ENCODE assay signal across 8 cellular contexts in the genomic region with DNA sequence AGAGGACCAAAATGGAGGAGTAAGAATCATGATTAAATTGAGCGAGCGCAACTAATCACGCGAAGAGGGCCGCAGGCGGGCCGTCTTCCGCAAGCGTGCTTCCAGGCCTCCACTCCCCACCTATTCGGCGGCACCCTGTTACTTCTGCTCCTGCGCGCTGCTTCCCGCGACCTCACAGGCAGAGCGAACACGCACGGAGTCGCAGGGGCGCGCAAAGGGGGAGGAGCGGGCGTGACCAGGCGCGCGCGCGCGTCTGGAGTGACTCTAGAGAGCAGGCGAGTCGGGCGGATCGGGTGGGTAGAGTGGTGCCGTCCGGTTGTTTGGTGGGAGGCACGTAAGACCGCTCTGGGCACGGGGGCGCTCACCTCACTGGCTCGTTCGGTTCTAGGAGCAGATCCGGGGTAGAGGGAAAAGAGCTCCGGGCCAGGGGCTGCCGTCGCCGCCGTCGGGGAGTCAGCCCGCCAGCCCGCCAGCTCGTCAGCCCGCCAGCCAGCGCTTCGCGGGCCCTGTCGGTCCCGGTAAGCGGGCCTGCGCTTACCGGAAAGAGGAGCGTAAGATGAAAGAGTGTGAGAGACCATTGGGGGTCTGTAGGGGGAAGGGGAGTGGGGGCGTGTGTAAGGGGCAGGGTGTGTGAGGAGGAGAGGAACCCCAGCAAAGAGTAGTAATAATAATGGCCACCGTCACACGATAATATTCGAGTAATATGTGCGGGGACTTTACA. TPM values are rescaled to one million over a fixed set of nuclear protein-coding genes. Genes with fewer than 3 reads are reported as not detected.
DNase-seq lines count a peak whose midpoint lies in the region; ATAC-seq and TF ChIP-seq lines count a peak whose summit lies in the region.

Gene CNOT8, plus strand, starts transcription at position 377 of the 721 bp plus-strand sequence. CDS start 4,652 bp downstream, outside the sequence.

- H3K4me3 ChIP-seq in KMS-11 (IDR thresholded peaks at IDR 0.05; ENCODE audit: insufficient read depth, low read depth, low read length) (no peak within 1 kb of the TSS), Peyer's patch (peak within 1 kb of the TSS; percentile 73 to 93 (median 85))

- peak within 1 kb of the TSS; percentile 84 for H3K4me2 ChIP-seq in KMS-11

- H3K9me3 ChIP-seq in Peyer's patch: no peaks in the 10 kb centered on the region

- peaks cover 40% of the 10 kb centered on the region for H3K4me1 ChIP-seq in KMS-11 (ENCODE audit: low read depth, poor library complexity, severe bottlenecking)
- H3K4me1 ChIP-seq in Peyer's patch: peaks cover 0 to 35% (median 17%) of the 10 kb centered on the region in 4 donors

- H3K27ac ChIP-seq in KMS-11: peak within 1 kb of the TSS; percentile 88
- H3K27ac ChIP-seq in Peyer's patch: peak within 1 kb of the TSS; percentile 97 to 98 (median 98)

- H3K9ac ChIP-seq in KMS-11: peak within 1 kb of the TSS; percentile 86

- no peaks in the 10 kb centered on the region; the same call in 1 of the 2 replicates for H4K20me1 ChIP-seq in KMS-11 (ENCODE audit: insufficient read depth)

- TF ChIP-seq POLR2A in Peyer's patch (IDR thresholded peaks at IDR 0.05): peak; percentile 94 to 97

- TF ChIP-seq CTCF in KMS-11 (conservative IDR thresholded peaks at IDR 0.05; ENCODE audit: low read depth, low read length) (no peak), Peyer's patch (IDR thresholded peaks at IDR 0.05) (peak in 1 of 6 experiments; percentile 6)

- peaks cover 38% of the 10 kb centered on the region for H3K79me2 ChIP-seq in KMS-11 (ENCODE audit: insufficient read depth, low read depth)

- H3K27me3 ChIP-seq in KMS-11 (ENCODE audit: insufficient read depth, low read depth) (no peaks in the 10 kb centered on the region), Peyer's patch (no peaks in the 10 kb centered on the region)

- peak within 1 kb of the TSS; percentile 69 for H2AFZ ChIP-seq in KMS-11 (ENCODE audit: low read depth)

- peak; percentile 82 for ATAC-seq in GM21737 (IDR thresholded peaks at IDR 0.05; ENCODE audit: unreplicated experiment)
- ATAC-seq in esophagus mucosa: peak; percentile 96

- DNase-seq in DMS53 treated with DMSO at 0.1 percent for 48 hours (lab: John Stamatoyannopoulos, UW; ENCODE audit: unreplicated experiment) (peak; percentile 95), Peyer's patch (peak; percentile 98 to 100 (median 99)), myocyte (ENCODE audit: low read depth) (peak; percentile 99)
- peak; percentile 99 for DNase-seq in activated T-cell treated with anti-CD3 and anti-CD28 coated beads, Interleukin-2, amount 50 U/mL, for 48 hours
- DNase-seq in stimulated activated CD8-positive, alpha-beta memory T cell treated with anti-CD3 and anti-CD28 coated beads, Interleukin-7, amount 100 ng/mL, for 48 hours (ENCODE audit: extremely low read depth in 1 of 2, low read depth in 1 of 2): peak; percentile 95 to 96

- H3K36me3 ChIP-seq in KMS-11 (ENCODE audit: insufficient read depth): no peaks in the 10 kb centered on the region
- peaks cover 0 to 4% (median 0%) of the 10 kb centered on the region in 3 donors for H3K36me3 ChIP-seq in Peyer's patch

RNA-seq across cellular contexts. Expression of gene CNOT8, which starts in this region (rescaled TPM):
- 10 to 100 TPM; 36.9 to 88.3 (median 56.8) TPM for total RNA-seq in Peyer's patch
- 25.7 TPM for total RNA-seq in esophagus mucosa
- total RNA-seq in myocyte: 49.1 and 60.3 TPM in 2 replicates
- polyA plus RNA-seq in myocyte (2012): 30.9 TPM
